1 cellular context compared by ENCODE assay signal in the genomic region with DNA sequence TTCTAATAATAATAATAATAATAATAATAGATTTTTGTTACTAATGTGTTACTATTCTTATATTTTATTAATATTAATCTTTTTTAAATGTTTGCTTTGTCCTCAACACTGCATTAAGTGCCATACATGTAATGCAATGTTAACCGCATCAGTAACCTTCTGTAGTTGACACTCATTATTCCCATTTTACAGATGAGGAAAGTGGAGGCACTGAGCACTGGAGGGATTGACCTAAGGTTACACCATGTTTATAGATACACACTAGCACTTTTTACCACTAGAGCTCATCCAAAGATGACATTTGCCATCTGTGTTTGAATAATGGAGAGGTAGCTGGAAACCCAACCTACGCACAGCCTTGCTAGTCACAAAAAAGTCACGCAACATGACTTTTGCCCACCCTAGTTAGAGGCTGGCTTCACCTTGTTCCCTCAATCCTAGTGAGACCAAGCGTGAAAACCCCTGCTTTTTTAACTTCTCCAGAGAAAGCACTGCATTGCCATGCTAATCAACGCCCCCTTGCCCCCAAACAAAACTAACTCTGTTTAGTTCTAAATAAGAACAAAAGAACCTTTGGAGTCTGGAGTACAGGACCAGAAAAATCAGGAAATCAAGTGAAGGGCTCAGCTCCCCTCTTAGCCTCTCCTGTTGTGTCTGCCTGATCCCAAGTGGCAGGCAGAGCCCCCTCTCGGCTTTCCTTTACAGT.
TF ChIP-seq lines count a peak whose summit lies in the region.

No MANE protein-coding gene starts in this region.

TF ChIP-seq in A549, 52 proteins besides CTCF, POLR2A, EP300 and RAD21:
- TF ChIP-seq HDAC2 (IDR thresholded peaks at IDR 0.05): peak; percentile 49; the same call in 1 of the 2 replicates
- TF ChIP-seq KDM1A (IDR thresholded peaks at IDR 0.05; ENCODE audit: low read depth): peak; percentile 65; the same call in 1 of the 2 replicates
- no peak for TF ChIP-seq ZNF302 (CRISPR knock-in tag; IDR thresholded peaks at IDR 0.05)
